8 cellular contexts compared by ENCODE assay signal in the genomic region with DNA sequence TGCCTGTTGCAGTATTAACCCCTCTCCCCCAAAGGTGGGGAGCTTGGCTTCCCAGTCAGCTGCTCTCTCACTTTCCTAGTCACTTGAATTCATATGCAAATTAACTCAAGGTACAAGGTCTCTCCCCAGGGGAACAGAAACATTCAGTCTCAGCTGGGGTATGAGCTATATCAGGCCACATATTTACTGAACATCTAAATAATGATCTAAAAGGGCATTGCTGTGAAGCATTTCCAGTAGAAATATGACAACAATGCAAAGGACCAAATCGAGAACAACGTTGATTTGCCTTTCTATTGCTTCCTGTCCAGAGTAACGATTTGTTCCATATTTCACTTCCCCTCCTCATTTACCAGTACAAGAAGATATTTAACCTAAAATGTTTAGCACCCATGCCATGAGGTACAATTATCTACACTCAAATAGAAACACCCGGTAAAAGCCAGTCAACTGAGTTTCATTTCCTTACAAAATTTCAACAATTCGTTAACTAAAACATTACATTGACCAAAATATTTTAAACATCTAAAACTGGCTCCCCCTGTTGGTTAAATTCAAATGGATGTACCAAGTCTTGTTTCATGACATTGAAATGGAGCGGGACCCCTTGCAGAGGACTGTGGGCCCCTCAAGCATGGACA. TPM values are rescaled to one million over a fixed set of nuclear protein-coding genes. Genes with fewer than 3 reads are reported as not detected.
DNase-seq lines count a peak whose midpoint lies in the region; ATAC-seq and TF ChIP-seq lines count a peak whose summit lies in the region.

No MANE protein-coding gene starts in this region.

- DNase-seq in DMS 273 (lab: John Stamatoyannopoulos, UW; ENCODE audit: unreplicated experiment) (peak; percentile 27), DMS 273 treated with DMSO at 0.1 percent for 48 hours (lab: John Stamatoyannopoulos, UW) (no peak), colonic mucosa (no peak), NCI-H1092 (lab: John Stamatoyannopoulos, UW) (no peak), suprapubic skin (ENCODE audit: low spot score in 2 of 2) (no peak), NCI-H1436 (lab: John Stamatoyannopoulos, UW) (no peak)

- TF ChIP-seq CTCF in Loucy (conservative IDR thresholded peaks at IDR 0.05; ENCODE audit: low read length) (peak; percentile 66), colonic mucosa (IDR thresholded peaks at IDR 0.05) (peak; percentile 25), suprapubic skin (IDR thresholded peaks at IDR 0.05) (no peak)

- no peak for TF ChIP-seq EP300 in suprapubic skin (IDR thresholded peaks at IDR 0.05)

- H3K9me2 ChIP-seq in Loucy (replicated peaks; ENCODE audit: low read depth, low read length): no peaks in the 10 kb centered on the region

- no peak for TF ChIP-seq POLR2A in suprapubic skin (IDR thresholded peaks at IDR 0.05)

- H3K4me2 ChIP-seq in Loucy (ENCODE audit: low read depth, low read length, poor library complexity, severe bottlenecking): no peak overlapping the region

- H3K79me2 ChIP-seq in Loucy (ENCODE audit: insufficient read depth, low read length): no peaks in the 10 kb centered on the region

- 71% methylated on average over 6 of the region's 6 CpGs for WGBS in suprapubic skin

- H2AFZ ChIP-seq in Loucy (ENCODE audit: low read length): peak overlapping the region; percentile 80

- H3K27me3 ChIP-seq in Loucy (ENCODE audit: insufficient read depth, low read length, poor library complexity, severe bottlenecking) (no peaks in the 10 kb centered on the region), colonic mucosa (no peaks in the 10 kb centered on the region), suprapubic skin (no peaks in the 10 kb centered on the region)

- H3K9ac ChIP-seq in Loucy (ENCODE audit: low read depth, low read length, poor library complexity, severe bottlenecking) (no peak overlapping the region), colonic mucosa (ENCODE audit: low read depth in 2 of 2, low read length in 2 of 2) (no peak overlapping the region)

- no peaks in the 10 kb centered on the region for H4K20me1 ChIP-seq in Loucy (ENCODE audit: insufficient read depth, low read length, poor library complexity, severe bottlenecking)

- H3K4me3 ChIP-seq in Loucy (ENCODE audit: low read length, poor library complexity, severe bottlenecking) (no peak overlapping the region), colonic mucosa (no peak overlapping the region), suprapubic skin (no peak overlapping the region)

- H3K4me1 ChIP-seq in Loucy (ENCODE audit: insufficient read depth, low read length, poor library complexity, severe bottlenecking): peaks cover 18% of the 10 kb centered on the region
- no peaks in the 10 kb centered on the region for H3K4me1 ChIP-seq in colonic mucosa
- no peaks in the 10 kb centered on the region for H3K4me1 ChIP-seq in suprapubic skin

- H3F3A ChIP-seq in Loucy (ENCODE audit: low read depth): no peaks in the 10 kb centered on the region

- peak; percentile 95 for ATAC-seq in GM21825 (IDR thresholded peaks at IDR 0.05; ENCODE audit: unreplicated experiment)

- H3K27ac ChIP-seq in colonic mucosa: no peak overlapping the region
- no peak overlapping the region for H3K27ac ChIP-seq in suprapubic skin

- no peaks in the 10 kb centered on the region for H3K36me3 ChIP-seq in Loucy (ENCODE audit: insufficient read depth, low read length)
- H3K36me3 ChIP-seq in colonic mucosa: no peaks in the 10 kb centered on the region
- H3K36me3 ChIP-seq in suprapubic skin: no peaks in the 10 kb centered on the region

- intact Hi-C loops in colonic mucosa (cut with DNase I): no loop called here

- H3K9me3 ChIP-seq in Loucy (ENCODE audit: insufficient read depth, low read depth, low read length): no peaks in the 10 kb centered on the region
- H3K9me3 ChIP-seq in colonic mucosa: no peaks in the 10 kb centered on the region
- H3K9me3 ChIP-seq in suprapubic skin: no peaks in the 10 kb centered on the region

RNA-seq across cellular contexts. Expression of gene KLHL6, which starts 36.5 kb away (rescaled TPM):
- total RNA-seq in colonic mucosa (1 to 10 TPM; 2.0 to 2.1 TPM), suprapubic skin (1 to 10 TPM in 1 of 4 donors, under 1 TPM in 3; 0.10 to 1.4 (median 0.39) TPM)

RNA-seq across cellular contexts. Expression of gene KLHL24, which starts 43.4 kb away (rescaled TPM):
- total RNA-seq in colonic mucosa (10 to 100 TPM; 25.1 to 64.2 TPM), suprapubic skin (100 to 1,000 TPM in 1 of 4 donors, 10 to 100 TPM in 3; 46.5 to 102 (median 58.8) TPM)

Comparison
In these comparisons a context has a peak if more than half of its experiments do, and no peak if none do; other contexts are left out.
1. CTCF ChIP-seq: peak in Loucy (single experiment) and colonic mucosa (single experiment); none in suprapubic skin (0 of 2).